Comparison of ENCODE assay signal across 8 cellular contexts in genomic region chr11:3859373-3859881, GRCh38. TPM values are rescaled to one million over a fixed set of nuclear protein-coding genes. Genes with fewer than 3 reads are reported as not detected.
A peak's percentile ranks its signal among the peaks of the same experiment; 100 is the strongest.
DNase-seq lines count a peak whose midpoint lies in the region; ATAC-seq and TF ChIP-seq lines count a peak whose summit lies in the region.

No MANE protein-coding gene starts in this region.

- no peak for TF ChIP-seq POLR2A in erythroblast (IDR thresholded peaks at IDR 0.05; ENCODE audit: low read length)
- TF ChIP-seq POLR2A in stomach (IDR thresholded peaks at IDR 0.05) = no peak

- peak; percentile 32 for ATAC-seq in GM21367 (IDR thresholded peaks at IDR 0.05; ENCODE audit: unreplicated experiment)
- no peak for ATAC-seq in HG02571 (IDR thresholded peaks at IDR 0.05; ENCODE audit: unreplicated experiment)

- no peaks in the 10 kb centered on the region for H3K27me3 ChIP-seq in stomach

- peak overlapping the region; percentile 39 to 99 (median 60) for H3K27ac ChIP-seq in stomach

- H3K9me3 ChIP-seq in stomach = no peaks in the 10 kb centered on the region

- no peak for TF ChIP-seq EP300 in stomach (IDR thresholded peaks at IDR 0.05)

- intact Hi-C loops in stomach (cut with DNase I; ENCODE audit: low total_unique reads) = no loop called here

- no peak for TF ChIP-seq CTCF in stomach (IDR thresholded peaks at IDR 0.05)

- H3K4me3 ChIP-seq in GM08714 (ENCODE audit: low read length) = peak overlapping the region; percentile 41; the same call in 1 of the 2 replicates
- H3K4me3 ChIP-seq in stomach = peak overlapping the region in 3 of 4 donors; percentile 14 to 39 (median 17)

- WGBS in stomach, 5 donors = 26 to 57% (median 46%) methylated on average over 4 of the region's 4 CpGs

- peaks cover 52 to 81% (median 71%) of the 10 kb centered on the region in 4 donors for H3K4me1 ChIP-seq in stomach

- DNase-seq in NAMALWA (ENCODE audit: low spot score) = peak; percentile 48
- peak; percentile 66 to 69 for DNase-seq in erythroblast (lab: John Stamatoyannopoulos, UW)
- peak; percentile 73 for DNase-seq in stomach
- no peak for DNase-seq in activated CD4-positive, alpha-beta T cell treated with anti-CD3 and anti-CD28 coated beads, Interleukin-2, amount 50 U/mL, for 1 hour
- no peak for DNase-seq in HK-2 (ENCODE audit: unreplicated experiment)

- H3K36me3 ChIP-seq in stomach = no peaks in the 10 kb centered on the region

RNA-seq across cellular contexts. Expression of gene STIM1, which starts 4.0 kb away (rescaled TPM):
- total RNA-seq in stomach = 10 to 100 TPM; 21.4 to 70.7 (median 49.8) TPM
- 10 to 100 TPM in 1 of 3 donors, 1 to 10 TPM in 2; 8.7 to 17.1 (median 9.8) TPM for polyA plus RNA-seq in stomach

RNA-seq across cellular contexts. Expression of gene RHOG, which starts 18.7 kb away (rescaled TPM):
- total RNA-seq in stomach = 100 to 1,000 TPM in 1 of 5 donors, 10 to 100 TPM in 3, 1 to 10 TPM in 1; 5.9 to 101 (median 26.7) TPM
- polyA plus RNA-seq in stomach = 10 to 100 TPM; 39.8 to 55.5 (median 50.9) TPM

RNA-seq across cellular contexts. Expression of gene PGAP2, which starts 51.1 kb away (rescaled TPM):
- 10 to 100 TPM in 4 of 5 donors, 1 to 10 TPM in 1; 4.7 to 18.3 (median 13.6) TPM for total RNA-seq in stomach
- polyA plus RNA-seq in stomach = 10 to 100 TPM in 2 of 3 donors, 1 to 10 TPM in 1; 8.7 to 23.8 (median 11.8) TPM

Comparison
In these comparisons a context has a peak if more than half of its experiments do, and no peak if none do; other contexts are left out.
1. DNase-seq: peak in NAMALWA (single experiment), erythroblast (2 of 2) and stomach (single experiment); none in activated CD4-positive, alpha-beta T cell treated with anti-CD3 and anti-CD28 coated beads, Interleukin-2, amount 50 U/mL, for 1 hour (single experiment) and HK-2 (single experiment).